10 cellular contexts compared by ENCODE assay signal in genomic region chr5:34538026-34538672, GRCh38.
DNase-seq lines count a peak whose midpoint lies in the region; ATAC-seq and TF ChIP-seq lines count a peak whose summit lies in the region.
"Had no signal": no experiment of that assay in that cellular context is flagged by ENCODE, and none has a peak within 500 bp of the region (broad histone marks: within the 10 kb centered on the region; RNA-seq: fewer than 3 reads in every experiment).

No MANE protein-coding gene starts in this region.

- H3K27ac ChIP-seq in AG04450 (ENCODE audit: low read depth, low read length) (no peak overlapping the region), right lobe of liver (no peak overlapping the region)

- no peaks in the 10 kb centered on the region for H3K9me3 Mint-ChIP-seq in activated naive CD4-positive, alpha-beta T cell treated with anti-CD3 and anti-CD28 coated beads, Interleukin-2, amount 10 ng/mL, durations not matched to agents 7 days and 5 days
- H3K9me3 Mint-ChIP-seq in activated T-helper 2 cell treated with anti-CD3 and anti-CD28 coated beads, Interferon-gamma antibody, Interleukin-2, Interleukin-4, amounts not matched to agents 10 μg/mL and 5 μg/mL and 100 μg/mL, durations not matched to agents 14 hours and 24 hours and 36 hours, result peaks cover 3% of the 10 kb centered on the region
- H3K9me3 Mint-ChIP-seq in T-helper 2 cell treated with Interferon-gamma antibody and Interleukin-4, amounts not matched to agents 5 μg/mL and 100 μg/mL, for 36 hours, result no peaks in the 10 kb centered on the region
- H3K9me3 Mint-ChIP-seq in effector memory CD8-positive, alpha-beta T cell, result peaks cover 0 to 5% of the 10 kb centered on the region in 2 donors

- no peak for DNase-seq in AG04450 (ENCODE audit: low read depth, low spot score)
- DNase-seq in activated naive CD4-positive, alpha-beta T cell treated with anti-CD3 and anti-CD28 coated beads, Interleukin-2, amount 10 ng/mL, durations not matched to agents 7 days and 5 days, result peak; percentile 24
- DNase-seq in right lobe of liver, result peak in 1 of 3 donors; percentile 37
- DNase-seq in activated T-helper 2 cell treated with anti-CD3 and anti-CD28 coated beads, Interferon-gamma antibody, Interleukin-2, Interleukin-4, amounts not matched to agents 10 μg/mL and 5 μg/mL and 100 μg/mL, durations not matched to agents 14 hours and 24 hours and 36 hours (ENCODE audit: low spot score), result no peak
- no peak for DNase-seq in KG1 (lab: John Stamatoyannopoulos, UW)
- no peak for DNase-seq in T-helper 2 cell treated with Interferon-gamma antibody and Interleukin-4, amounts not matched to agents 5 μg/mL and 100 μg/mL, for 36 hours (ENCODE audit: low spot score)
- no peak for DNase-seq in effector memory CD8-positive, alpha-beta T cell

- H3K36me3 ChIP-seq in right lobe of liver, result no peaks in the 10 kb centered on the region
- H3K36me3 ChIP-seq: HAP-1 had no signal

- no peak overlapping the region for H3K27ac Mint-ChIP-seq in activated naive CD4-positive, alpha-beta T cell treated with anti-CD3 and anti-CD28 coated beads, Interleukin-2, amount 10 ng/mL, durations not matched to agents 7 days and 5 days
- H3K27ac Mint-ChIP-seq in activated T-helper 2 cell treated with anti-CD3 and anti-CD28 coated beads, Interferon-gamma antibody, Interleukin-2, Interleukin-4, amounts not matched to agents 10 μg/mL and 5 μg/mL and 100 μg/mL, durations not matched to agents 14 hours and 24 hours and 36 hours, result no peak overlapping the region
- H3K27ac Mint-ChIP-seq in T-helper 2 cell treated with Interferon-gamma antibody and Interleukin-4, amounts not matched to agents 5 μg/mL and 100 μg/mL, for 36 hours, result no peak overlapping the region
- H3K27ac Mint-ChIP-seq in effector memory CD8-positive, alpha-beta T cell, result peak overlapping the region in 1 of 2 donors; percentile 3
- H3K27ac Mint-ChIP-seq: activated naive CD4-positive, alpha-beta T cell treated with anti-CD3 and anti-CD28 coated beads, Interleukin-2, amount 50 U/mL, for 24 hours had no signal

- peak; percentile 74 to 83 (median 78) for ATAC-seq in right lobe of liver
- no peak for ATAC-seq in effector memory CD8-positive, alpha-beta T cell (replicated peaks)

- no peaks in the 10 kb centered on the region for H3K27me3 Mint-ChIP-seq in activated naive CD4-positive, alpha-beta T cell treated with anti-CD3 and anti-CD28 coated beads, Interleukin-2, amount 10 ng/mL, durations not matched to agents 7 days and 5 days
- peaks cover 8% of the 10 kb centered on the region for H3K27me3 Mint-ChIP-seq in activated T-helper 2 cell treated with anti-CD3 and anti-CD28 coated beads, Interferon-gamma antibody, Interleukin-2, Interleukin-4, amounts not matched to agents 10 μg/mL and 5 μg/mL and 100 μg/mL, durations not matched to agents 14 hours and 24 hours and 36 hours (ENCODE audit: low read depth)
- H3K27me3 Mint-ChIP-seq in T-helper 2 cell treated with Interferon-gamma antibody and Interleukin-4, amounts not matched to agents 5 μg/mL and 100 μg/mL, for 36 hours (ENCODE audit: low read depth), result no peaks in the 10 kb centered on the region
- H3K27me3 Mint-ChIP-seq in effector memory CD8-positive, alpha-beta T cell, result peaks cover 43 to 47% of the 10 kb centered on the region in 2 donors

- no peak overlapping the region for H3K4me3 Mint-ChIP-seq in activated naive CD4-positive, alpha-beta T cell treated with anti-CD3 and anti-CD28 coated beads, Interleukin-2, amount 10 ng/mL, durations not matched to agents 7 days and 5 days
- no peak overlapping the region for H3K4me3 Mint-ChIP-seq in activated T-helper 2 cell treated with anti-CD3 and anti-CD28 coated beads, Interferon-gamma antibody, Interleukin-2, Interleukin-4, amounts not matched to agents 10 μg/mL and 5 μg/mL and 100 μg/mL, durations not matched to agents 14 hours and 24 hours and 36 hours (ENCODE audit: low read depth)
- no peak overlapping the region for H3K4me3 Mint-ChIP-seq in T-helper 2 cell treated with Interferon-gamma antibody and Interleukin-4, amounts not matched to agents 5 μg/mL and 100 μg/mL, for 36 hours
- no peak overlapping the region for H3K4me3 Mint-ChIP-seq in effector memory CD8-positive, alpha-beta T cell
- H3K4me3 Mint-ChIP-seq: activated naive CD4-positive, alpha-beta T cell treated with anti-CD3 and anti-CD28 coated beads, Interleukin-2, amount 50 U/mL, for 24 hours had no signal

- no peaks in the 10 kb centered on the region for H3K27me3 ChIP-seq in AG04450 (ENCODE audit: control insufficient read depth, insufficient read depth, low read length)
- no peaks in the 10 kb centered on the region for H3K27me3 ChIP-seq in right lobe of liver

- intact Hi-C loops in right lobe of liver (cut with DNase I), result no loop called here
- intact Hi-C loops in activated T-helper 2 cell treated with anti-CD3 and anti-CD28 coated beads, Interferon-gamma antibody, Interleukin-2, Interleukin-4, amounts not matched to agents 10 μg/mL and 5 μg/mL and 100 μg/mL, durations not matched to agents 14 hours and 24 hours and 36 hours (cut with micrococcal nuclease), result loop anchor here (1.0 to 10.0 kb wide), 5 partner anchors 47 to 1297 kb away; partner anchors contain the start of gene RAI14

- H3K4me1 ChIP-seq in right lobe of liver, result no peaks in the 10 kb centered on the region
- H3K4me1 ChIP-seq: HAP-1 had no signal

- H3K9me3 ChIP-seq in AG04450 (ENCODE audit: control insufficient read depth, insufficient read depth, low read length), result no peaks in the 10 kb centered on the region
- no peaks in the 10 kb centered on the region for H3K9me3 ChIP-seq in right lobe of liver

- WGBS in right lobe of liver (ENCODE audit: insufficient coverage, low coverage, low lambda C conversion rate, missing lambda C conversion rate), result 75% methylated on average over 1 of the region's 3 CpGs

- H3K36me3 Mint-ChIP-seq in activated naive CD4-positive, alpha-beta T cell treated with anti-CD3 and anti-CD28 coated beads, Interleukin-2, amount 10 ng/mL, durations not matched to agents 7 days and 5 days, result no peaks in the 10 kb centered on the region
- H3K36me3 Mint-ChIP-seq in activated T-helper 2 cell treated with anti-CD3 and anti-CD28 coated beads, Interferon-gamma antibody, Interleukin-2, Interleukin-4, amounts not matched to agents 10 μg/mL and 5 μg/mL and 100 μg/mL, durations not matched to agents 14 hours and 24 hours and 36 hours (ENCODE audit: low read depth), result no peaks in the 10 kb centered on the region
- H3K36me3 Mint-ChIP-seq in T-helper 2 cell treated with Interferon-gamma antibody and Interleukin-4, amounts not matched to agents 5 μg/mL and 100 μg/mL, for 36 hours (ENCODE audit: low read depth), result no peaks in the 10 kb centered on the region
- no peaks in the 10 kb centered on the region for H3K36me3 Mint-ChIP-seq in effector memory CD8-positive, alpha-beta T cell (ENCODE audit: insufficient read depth)
- H3K36me3 Mint-ChIP-seq: activated naive CD4-positive, alpha-beta T cell treated with anti-CD3 and anti-CD28 coated beads, Interleukin-2, amount 50 U/mL, for 24 hours had no signal

- CTCF ChIA-PET in AG04450 (lab: Charles Lee), result interaction anchor here (0.6 to 2.0 kb wide), 9 partner anchors 8 to 72 kb away, joined by 3 to 10 read pairs (median 3); no protein-coding TSS in a partner anchor
- CTCF ChIA-PET in activated naive CD4-positive, alpha-beta T cell treated with anti-CD3 and anti-CD28 coated beads, Interleukin-2, amount 10 ng/mL, durations not matched to agents 7 days and 5 days (lab: Charles Lee), result interaction anchor here (0.6 to 3.0 kb wide), 8 partner anchors 10 to 360 kb away, joined by 3 to 17 read pairs (median 8); no protein-coding TSS in a partner anchor

- no peaks in the 10 kb centered on the region for H3K4me1 Mint-ChIP-seq in activated naive CD4-positive, alpha-beta T cell treated with anti-CD3 and anti-CD28 coated beads, Interleukin-2, amount 10 ng/mL, durations not matched to agents 7 days and 5 days
- peaks cover 20% of the 10 kb centered on the region for H3K4me1 Mint-ChIP-seq in activated T-helper 2 cell treated with anti-CD3 and anti-CD28 coated beads, Interferon-gamma antibody, Interleukin-2, Interleukin-4, amounts not matched to agents 10 μg/mL and 5 μg/mL and 100 μg/mL, durations not matched to agents 14 hours and 24 hours and 36 hours (ENCODE audit: low read depth)
- H3K4me1 Mint-ChIP-seq in T-helper 2 cell treated with Interferon-gamma antibody and Interleukin-4, amounts not matched to agents 5 μg/mL and 100 μg/mL, for 36 hours (ENCODE audit: low read depth), result peaks cover 12% of the 10 kb centered on the region
- no peaks in the 10 kb centered on the region for H3K4me1 Mint-ChIP-seq in effector memory CD8-positive, alpha-beta T cell (ENCODE audit: low read depth in 2 of 2)

- POLR2A ChIA-PET in AG04450 (lab: Yijun Ruan, JAX), result no interaction called here

- TF ChIP-seq POLR2A in right lobe of liver (IDR thresholded peaks at IDR 0.05), result no peak

- H3K4me3 ChIP-seq in AG04450 (ENCODE audit: low read depth, low read length) (no peak overlapping the region), GM12875 (ENCODE audit: low read depth, low read length) (no peak overlapping the region), right lobe of liver (no peak overlapping the region)
- H3K4me3 ChIP-seq: HAP-1 had no signal

- TF ChIP-seq CTCF in AG04450 (IDR thresholded peaks at IDR 0.05; ENCODE audit: low read depth, low read length) (peak; percentile 28), GM12875 (IDR thresholded peaks at IDR 0.05; ENCODE audit: borderline replicate concordance, insufficient read depth, low read depth, low read length) (peak; percentile 48), right lobe of liver (IDR thresholded peaks at IDR 0.05) (peak; percentile 31 to 64 (median 46))
